ENCODE assay signal across 35 cellular contexts in the genomic region with DNA sequence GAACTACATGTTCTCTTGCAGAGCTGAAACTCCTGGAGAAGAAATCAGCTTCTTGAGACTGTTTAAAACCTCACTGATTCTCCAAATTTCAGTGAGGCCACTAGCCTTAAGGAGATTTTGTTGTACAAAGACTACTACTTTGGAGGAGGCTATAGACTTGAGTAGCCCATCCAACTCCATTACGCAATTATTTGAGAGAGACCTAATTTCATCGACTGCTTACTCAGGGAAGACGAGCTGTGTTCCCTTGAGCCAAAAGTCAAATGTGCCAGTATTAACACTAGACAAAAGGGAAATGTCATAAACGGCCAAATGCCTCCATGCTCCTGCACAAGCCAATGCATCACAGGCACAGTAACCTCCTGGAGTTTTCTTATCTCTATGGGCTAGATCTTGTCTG.
"Had no signal": no experiment of that assay in that cellular context is flagged by ENCODE, and none has a peak within 500 bp of the region (broad histone marks: within the 10 kb centered on the region; RNA-seq: fewer than 3 reads in every experiment).

No MANE protein-coding gene starts in this region.

- ATAC-seq: activated CD4-positive, CD25-positive, alpha-beta regulatory T cell treated with anti-CD3 and anti-CD28 coated beads, Interleukin-2, amount 50 U/mL, for 24 hours; gastrocnemius medialis; lower lobe of right lung; natural killer cell; stimulated activated memory B cell treated with anti-CD40 and anti-IgM and Interleukin-4, amounts not matched to agents 10 μg/mL and 1 μg/mL and 100 μg/mL, for 72 hours; stimulated activated naive CD8-positive, alpha-beta T cell treated with anti-CD3 and anti-CD28 coated beads, Interleukin-15, amount 100 ng/mL, for 72 hours; upper lobe of right lung had no signal

- H3K27ac ChIP-seq: esophagus muscularis mucosa, gastrocnemius medialis, hepatocyte, lower lobe of right lung, neural progenitor cell, parathyroid adenoma, sigmoid colon, thyroid gland, upper lobe of right lung, VCaP had no signal

- H3K79me2 ChIP-seq: hepatocyte, parathyroid adenoma had no signal

- H3K9ac ChIP-seq: neural progenitor cell, parathyroid adenoma had no signal

- H3K36me3 ChIP-seq: esophagus muscularis mucosa, gastrocnemius medialis, lower lobe of right lung, neural progenitor cell, sigmoid colon, thyroid gland, upper lobe of right lung had no signal

- H3K4me2 ChIP-seq: hepatocyte, neural progenitor cell had no signal

- H3K27me3 ChIP-seq: esophagus muscularis mucosa, gastrocnemius medialis, hepatocyte, neural progenitor cell, sigmoid colon, thyroid gland, upper lobe of right lung had no signal

- H2AFZ ChIP-seq: hepatocyte, neural progenitor cell, parathyroid adenoma had no signal

- H3K4me3 ChIP-seq: esophagus muscularis mucosa, gastrocnemius medialis, hepatocyte, lower lobe of right lung, neural progenitor cell, sigmoid colon, thyroid gland, upper lobe of right lung had no signal

- FAIRE-seq: kidney, small intestine, TTC549 had no signal

- H3K9me3 ChIP-seq: esophagus muscularis mucosa, gastrocnemius medialis, lower lobe of right lung, sigmoid colon, thyroid gland, upper lobe of right lung had no signal

- H3K4me1 ChIP-seq: gastrocnemius medialis, lower lobe of right lung, neural progenitor cell, parathyroid adenoma, sigmoid colon, thyroid gland, upper lobe of right lung had no signal

- DNase-seq: activated CD4-positive, alpha-beta T cell treated with anti-CD3 and anti-CD28 coated beads for 48 hours; activated CD4-positive, alpha-beta T cell treated with anti-CD3 and anti-CD28 coated beads, Interleukin-2, amount 50 U/mL, for 48 hours; activated CD8-positive, alpha-beta memory T cell treated with anti-CD3 and anti-CD28 coated beads for 24 hours; activated effector memory CD4-positive, alpha-beta T cell treated with Interleukin-2 at 50 U/mL for 16 hours; activated naive CD4-positive, alpha-beta T cell treated with anti-CD3 and anti-CD28 coated beads for 36 hours; activated naive CD8-positive, alpha-beta T cell treated with anti-CD3 and anti-CD28 coated beads, Interleukin-2, amount 10 ng/mL, durations not matched to agents 7 days and 5 days; amniotic stem cell; dermis blood vessel endothelial cell; effector CD4-positive, alpha-beta T cell; gastrocnemius medialis; glutamatergic neuron; kidney; lower lobe of right lung; mesendoderm; natural killer cell; occipital lobe; sigmoid colon; small intestine; stimulated activated CD4-positive, alpha-beta T cell treated with anti-CD3 and anti-CD28 coated beads, Interleukin-1b, Interleukin-23, amount 100 ng/mL, for 48 hours; stimulated activated CD4-positive, alpha-beta T cell treated with anti-CD3 and anti-CD28 coated beads, Interleukin-4, amount 100 ng/mL, for 4 hours; stimulated activated CD8-positive, alpha-beta memory T cell treated with anti-CD3 and anti-CD28 coated beads, Interleukin-4, amount 100 ng/mL, for 48 hours; stimulated activated naive CD8-positive, alpha-beta T cell treated with anti-CD3 and anti-CD28 coated beads, Interleukin-15, amount 100 ng/mL, for 72 hours; substantia nigra; SW 1271; T-helper 9 cell; thyroid gland; upper lobe of right lung had no signal
